Comparison of ENCODE assay signal across 7 cellular contexts in genomic region chr1:25506566-25507463, GRCh38. TPM values are rescaled to one million over a fixed set of nuclear protein-coding genes. Genes with fewer than 3 reads are reported as not detected.
DNase-seq lines count a peak whose midpoint lies in the region; ATAC-seq and TF ChIP-seq lines count a peak whose summit lies in the region.
"Not testable (repeated sequence)": the region's sequence is repeated elsewhere in the genome, so short reads cannot be mapped to it uniquely, and the experiment has no call there.

No MANE protein-coding gene starts in this region.

- not testable (repeated sequence) for ATAC-seq in GM23338; activated T-cell treated with anti-CD3 and anti-CD28 coated beads, Interleukin-2, amount 50 U/mL, for 4 hours; activated naive CD8-positive, alpha-beta T cell treated with anti-CD3 and anti-CD28 coated beads, Interleukin-2, amount 50 U/mL, for 24 hours

- not testable (repeated sequence) for H3F3A ChIP-seq in GM23338 (replicated peaks; ENCODE audit: low read depth)

- H3K4me3 ChIP-seq in GM23338 = peak overlapping the region; percentile 56
- not testable (repeated sequence) for H3K4me3 ChIP-seq in hepatocyte
- H3K4me3 ChIP-seq in skin epidermis = peak overlapping the region in 4 of 7 experiments; percentile 7 to 28 (median 16)

- H3K4me3 Mint-ChIP-seq in GM23338 = peak overlapping the region; percentile 76
- peak overlapping the region; percentile 54 for H3K4me3 Mint-ChIP-seq in T-helper 2 cell treated with Interferon-gamma antibody and Interleukin-4, amounts not matched to agents 5 μg/mL and 100 μg/mL, for 36 hours
- peak overlapping the region; percentile 45 for H3K4me3 Mint-ChIP-seq in activated T-cell treated with anti-CD3 and anti-CD28 coated beads, Interleukin-2, amount 50 U/mL, for 4 hours
- H3K4me3 Mint-ChIP-seq in activated naive CD8-positive, alpha-beta T cell treated with anti-CD3 and anti-CD28 coated beads, Interleukin-2, amount 50 U/mL, for 24 hours = peak overlapping the region; percentile 37

- not testable (repeated sequence) for H3K27ac ChIP-seq in GM23338 (ENCODE audit: low read depth)
- H3K27ac ChIP-seq in hepatocyte (peak overlapping the region; percentile 71), skin epidermis (peak overlapping the region in 1 of 21 experiments; percentile 24)

- H3K9me2 ChIP-seq in GM23338 (ENCODE audit: insufficient read depth); hepatocyte (replicated peaks; ENCODE audit: insufficient read depth): not testable (repeated sequence)

- not testable (repeated sequence) for H3K79me2 ChIP-seq in GM23338 (replicated peaks; ENCODE audit: insufficient read depth); hepatocyte

- H3K4me2 ChIP-seq in GM23338 (peak overlapping the region; percentile 79), hepatocyte (peak overlapping the region; percentile 67)

- peaks cover 22% of the 10 kb centered on the region for H3K27me3 Mint-ChIP-seq in GM23338 (ENCODE audit: insufficient read depth, low read depth, poor library complexity)
- H3K27me3 Mint-ChIP-seq in T-helper 2 cell treated with Interferon-gamma antibody and Interleukin-4, amounts not matched to agents 5 μg/mL and 100 μg/mL, for 36 hours (ENCODE audit: low read depth); activated T-cell treated with anti-CD3 and anti-CD28 coated beads, Interleukin-2, amount 50 U/mL, for 4 hours (ENCODE audit: low read depth); activated naive CD8-positive, alpha-beta T cell treated with anti-CD3 and anti-CD28 coated beads, Interleukin-2, amount 50 U/mL, for 24 hours: not testable (repeated sequence)

- not testable (repeated sequence) for TF ChIP-seq CTCF in GM23338 (conservative IDR thresholded peaks at IDR 0.05; ENCODE audit: low read depth in 2 of 2); hepatocyte (IDR thresholded peaks at IDR 0.05; ENCODE audit: poor library complexity)

- DNase-seq in GM23338 (ENCODE audit: low spot score); T-helper 2 cell treated with Interferon-gamma antibody and Interleukin-4, amounts not matched to agents 5 μg/mL and 100 μg/mL, for 36 hours (ENCODE audit: low spot score); activated naive CD8-positive, alpha-beta T cell treated with anti-CD3 and anti-CD28 coated beads, Interleukin-2, amount 50 U/mL, for 24 hours; hepatocyte (ENCODE audit: low spot score): not testable (repeated sequence)
- DNase-seq in activated T-cell treated with anti-CD3 and anti-CD28 coated beads, Interleukin-2, amount 50 U/mL, for 4 hours = peak; percentile 25
- DNase-seq in mesenteric fat pad (ENCODE audit: low spot score) = peak; percentile 28

- not testable (repeated sequence) for H3K36me3 Mint-ChIP-seq in GM23338 (ENCODE audit: low read depth); T-helper 2 cell treated with Interferon-gamma antibody and Interleukin-4, amounts not matched to agents 5 μg/mL and 100 μg/mL, for 36 hours (ENCODE audit: low read depth); activated T-cell treated with anti-CD3 and anti-CD28 coated beads, Interleukin-2, amount 50 U/mL, for 4 hours (ENCODE audit: insufficient read depth); activated naive CD8-positive, alpha-beta T cell treated with anti-CD3 and anti-CD28 coated beads, Interleukin-2, amount 50 U/mL, for 24 hours (ENCODE audit: low read depth)

- H3K4me1 ChIP-seq in GM23338 (ENCODE audit: insufficient read depth) (peaks cover 34% of the 10 kb centered on the region), hepatocyte (ENCODE audit: insufficient read depth) (peaks cover 28% of the 10 kb centered on the region)

- not testable (repeated sequence) for H3K27me3 ChIP-seq in GM23338 (ENCODE audit: insufficient read depth); hepatocyte

- H2AFZ ChIP-seq in GM23338 = peak overlapping the region; percentile 74; the same call in 1 of the 2 replicates
- peak overlapping the region; percentile 40 for H2AFZ ChIP-seq in hepatocyte

- peak overlapping the region; percentile 96 for H3K27ac Mint-ChIP-seq in GM23338
- not testable (repeated sequence) for H3K27ac Mint-ChIP-seq in T-helper 2 cell treated with Interferon-gamma antibody and Interleukin-4, amounts not matched to agents 5 μg/mL and 100 μg/mL, for 36 hours; activated naive CD8-positive, alpha-beta T cell treated with anti-CD3 and anti-CD28 coated beads, Interleukin-2, amount 50 U/mL, for 24 hours

- WGBS in hepatocyte (ENCODE audit: low lambda C conversion rate, missing lambda C conversion rate) = 28% methylated on average over 37 of the region's 37 CpGs

- H3K9me3 Mint-ChIP-seq in GM23338; T-helper 2 cell treated with Interferon-gamma antibody and Interleukin-4, amounts not matched to agents 5 μg/mL and 100 μg/mL, for 36 hours; activated T-cell treated with anti-CD3 and anti-CD28 coated beads, Interleukin-2, amount 50 U/mL, for 4 hours; activated naive CD8-positive, alpha-beta T cell treated with anti-CD3 and anti-CD28 coated beads, Interleukin-2, amount 50 U/mL, for 24 hours: not testable (repeated sequence)

- H3K9me3 ChIP-seq in hepatocyte (ENCODE audit: low read depth) = not testable (repeated sequence)

- H3K36me3 ChIP-seq in GM23338 (ENCODE audit: insufficient read depth); hepatocyte (replicated peaks; ENCODE audit: insufficient read depth, low read depth): not testable (repeated sequence)

- H4K20me1 ChIP-seq in GM23338 (replicated peaks; ENCODE audit: insufficient read depth); hepatocyte (ENCODE audit: insufficient read depth, poor library complexity, severe bottlenecking): not testable (repeated sequence)

- H3K4me1 Mint-ChIP-seq in GM23338 = peaks cover 42% of the 10 kb centered on the region
- not testable (repeated sequence) for H3K4me1 Mint-ChIP-seq in T-helper 2 cell treated with Interferon-gamma antibody and Interleukin-4, amounts not matched to agents 5 μg/mL and 100 μg/mL, for 36 hours (ENCODE audit: low read depth)
- peaks cover 25% of the 10 kb centered on the region for H3K4me1 Mint-ChIP-seq in activated T-cell treated with anti-CD3 and anti-CD28 coated beads, Interleukin-2, amount 50 U/mL, for 4 hours (ENCODE audit: low read depth)
- H3K4me1 Mint-ChIP-seq in activated naive CD8-positive, alpha-beta T cell treated with anti-CD3 and anti-CD28 coated beads, Interleukin-2, amount 50 U/mL, for 24 hours = peaks cover 10% of the 10 kb centered on the region

RNA-seq across cellular contexts. Expression of gene LDLRAP1, which starts 36.6 kb away (rescaled TPM):
- total RNA-seq in GM23338 (2014; rRNA removed; shearing (Covaris generic)) = 17.1 and 22.7 TPM in 2 replicates
- polyA plus RNA-seq in GM23338 (2016; fragmentation: Nextera tagmentation; extraction: Ambion mirVana) = 6.5 and 9.6 TPM in 2 replicates
- 10 to 100 TPM in 1 of 3 donors, 1 to 10 TPM in 2; 7.6 to 11.4 (median 9.2) TPM for total RNA-seq in activated T-cell treated with anti-CD3 and anti-CD28 coated beads, Interleukin-2, amount 50 U/mL, for 4 hours
- total RNA-seq in hepatocyte = 17.3 and 20.5 TPM in 2 replicates
- 21.1 and 27.5 TPM in 2 replicates for polyA plus RNA-seq in hepatocyte
- 27.6 TPM for total RNA-seq in mesenteric fat pad
